13 cellular contexts compared by ENCODE assay signal in genomic region chr4:86976801-86977485, GRCh38. TPM values are rescaled to one million over a fixed set of nuclear protein-coding genes. Genes with fewer than 3 reads are reported as not detected.
DNase-seq lines count a peak whose midpoint lies in the region; ATAC-seq and TF ChIP-seq lines count a peak whose summit lies in the region.
"Had no signal": no experiment of that assay in that cellular context is flagged by ENCODE, and none has a peak within 500 bp of the region (broad histone marks: within the 10 kb centered on the region; RNA-seq: fewer than 3 reads in every experiment).

No MANE protein-coding gene starts in this region.

- peak overlapping the region; percentile 96 for H3K27ac Mint-ChIP-seq in MCF 10A (ENCODE audit: low read depth, unreplicated experiment)
- H3K27ac Mint-ChIP-seq in activated T-helper 17 cell treated with anti-CD3 and anti-CD28 coated beads, Interleukin-2, amount 50 U/mL, for 72 hours: peak overlapping the region; percentile 88

- no peaks in the 10 kb centered on the region for H3K9me3 Mint-ChIP-seq in MCF 10A (ENCODE audit: unreplicated experiment)
- H3K9me3 Mint-ChIP-seq in activated T-helper 17 cell treated with anti-CD3 and anti-CD28 coated beads, Interleukin-2, amount 50 U/mL, for 72 hours: no peaks in the 10 kb centered on the region

- H3K4me1 ChIP-seq in breast epithelium (peaks cover 0 to 11% of the 10 kb centered on the region in 2 donors), liver (ENCODE audit: control insufficient read depth in 4 of 4, insufficient read depth in 4 of 4, low read length in 3 of 4) (peaks cover 1 to 36% (median 25%) of the 10 kb centered on the region in 4 donors)

- H3K4me1 Mint-ChIP-seq in MCF 10A (ENCODE audit: insufficient read depth, unreplicated experiment): peaks cover 56% of the 10 kb centered on the region
- H3K4me1 Mint-ChIP-seq in activated T-helper 17 cell treated with anti-CD3 and anti-CD28 coated beads, Interleukin-2, amount 50 U/mL, for 72 hours: peaks cover 51% of the 10 kb centered on the region

- H3K36me3 ChIP-seq in breast epithelium: no peaks in the 10 kb centered on the region
- H3K36me3 ChIP-seq in liver (ENCODE audit: control insufficient read depth in 4 of 4, insufficient read depth in 3 of 4, low read depth in 1 of 4, low read length in 3 of 4): no peaks in the 10 kb centered on the region

- peak overlapping the region; percentile 43 for H3K4me3 Mint-ChIP-seq in MCF 10A (ENCODE audit: unreplicated experiment)
- peak overlapping the region; percentile 49 for H3K4me3 Mint-ChIP-seq in activated T-helper 17 cell treated with anti-CD3 and anti-CD28 coated beads, Interleukin-2, amount 50 U/mL, for 72 hours

- no peak for TF ChIP-seq CTCF in MCF 10A (IDR thresholded peaks at IDR 0.05; ENCODE audit: unreplicated experiment)
- no peak for TF ChIP-seq CTCF in breast epithelium (IDR thresholded peaks at IDR 0.05)
- TF ChIP-seq CTCF in liver (IDR thresholded peaks at IDR 0.05; ENCODE audit: low read depth, low read length, missing input control): no peak

- no peaks in the 10 kb centered on the region for H3K27me3 ChIP-seq in breast epithelium
- no peaks in the 10 kb centered on the region for H3K27me3 ChIP-seq in liver (ENCODE audit: control insufficient read depth in 4 of 4, insufficient read depth in 4 of 4, low read length in 3 of 4)

- peak; percentile 63 for DNase-seq in MCF 10A (ENCODE audit: unreplicated experiment)
- DNase-seq in breast epithelium (ENCODE audit: low spot score in 2 of 2): no peak
- no peak for DNase-seq in NCI-H748 treated with DMSO at 0.1 percent for 48 hours (lab: John Stamatoyannopoulos, UW)
- no peak for DNase-seq in GOT3 (lab: John Stamatoyannopoulos, UW)
- no peak for DNase-seq in OCI-M2 (lab: John Stamatoyannopoulos, UW; ENCODE audit: unreplicated experiment)
- DNase-seq: central memory CD4-positive, alpha-beta T cell; effector CD8-positive, alpha-beta T cell; NCI-H187 treated with DMSO at 0.1 percent for 48 hours; NCI-H526; occipital lobe had no signal

- H3K4me3 ChIP-seq in breast epithelium: no peak overlapping the region
- H3K4me3 ChIP-seq in liver (ENCODE audit: low read depth in 1 of 3, low read length in 3 of 3): no peak overlapping the region

- TF ChIP-seq RAD21 in liver (IDR thresholded peaks at IDR 0.05): no peak

- H3K9ac ChIP-seq in liver (ENCODE audit: low read depth in 1 of 2, low read length in 2 of 2): no peak overlapping the region

- WGBS in liver: 83% methylated on average over 4 of the region's 4 CpGs

- H3K9me3 ChIP-seq in breast epithelium: no peaks in the 10 kb centered on the region
- H3K9me3 ChIP-seq in liver (ENCODE audit: control insufficient read depth in 4 of 4, low read length in 3 of 4): no peaks in the 10 kb centered on the region

- POLR2A ChIA-PET in MCF 10A (lab: Yijun Ruan, JAX): interaction anchor here (0.7 to 3.6 kb wide), 8 partner anchors 20 to 65 kb away, joined by 3 to 23 read pairs (median 4); no protein-coding TSS in a partner anchor

- no TSS peak for BruUV-seq in MCF 10A (replicated peaks; lab: Mats Ljungman, UMichigan)

- CTCF ChIA-PET in MCF 10A (lab: Yijun Ruan, JAX): interaction anchor here (0.7 kb wide), 1 partner anchor 48 kb away, joined by 3 read pairs; no protein-coding TSS in a partner anchor

- peak; percentile 70 for ATAC-seq in activated T-helper 17 cell treated with anti-CD3 and anti-CD28 coated beads, Interleukin-2, amount 50 U/mL, for 72 hours (replicated peaks)
- no peak for ATAC-seq in GM19328 (IDR thresholded peaks at IDR 0.05; ENCODE audit: unreplicated experiment)

- no peaks in the 10 kb centered on the region for H3K27me3 Mint-ChIP-seq in MCF 10A (ENCODE audit: insufficient read depth, unreplicated experiment)
- H3K27me3 Mint-ChIP-seq in activated T-helper 17 cell treated with anti-CD3 and anti-CD28 coated beads, Interleukin-2, amount 50 U/mL, for 72 hours: no peaks in the 10 kb centered on the region

- intact Hi-C loops in MCF 10A (cut with micrococcal nuclease): loop anchor here (1.0 kb wide), 2 partner anchors 29 to 41 kb away; no protein-coding TSS in a partner anchor
- intact Hi-C loops in breast epithelium (cut with DNase I; ENCODE audit: low total_unique reads): no loop called here

- no peak for TF ChIP-seq POLR2A in breast epithelium (IDR thresholded peaks at IDR 0.05)

- H3K27ac ChIP-seq in breast epithelium (peak overlapping the region in 1 of 2 donors; percentile 45), liver (ENCODE audit: low read depth in 1 of 2, low read length in 2 of 2) (peak overlapping the region; percentile 77 to 81)

- H3K36me3 Mint-ChIP-seq in MCF 10A (ENCODE audit: insufficient read depth, unreplicated experiment): peaks cover 12% of the 10 kb centered on the region
- H3K36me3 Mint-ChIP-seq in activated T-helper 17 cell treated with anti-CD3 and anti-CD28 coated beads, Interleukin-2, amount 50 U/mL, for 72 hours (ENCODE audit: low read depth): peaks cover 20% of the 10 kb centered on the region

TF ChIP-seq in liver, 16 proteins besides CTCF, POLR2A, EP300 and RAD21:
- TF ChIP-seq NR2F2 (IDR thresholded peaks at IDR 0.05) (no peak), FOXA1 (IDR thresholded peaks at IDR 0.05) (no peak), SP1 (IDR thresholded peaks at IDR 0.05) (no peak), MAX (IDR thresholded peaks at IDR 0.05) (no peak), HNF4G (IDR thresholded peaks at IDR 0.05) (no peak), FOXA2 (IDR thresholded peaks at IDR 0.05) (no peak)

RNA-seq across cellular contexts. Expression of gene AFF1, which starts 42.1 kb away (rescaled TPM):
- total RNA-seq in MCF 10A (2022): 56.2 and 61.9 TPM in 2 replicates
- 10 to 100 TPM; 67.2 to 80.5 (median 70.5) TPM for total RNA-seq in breast epithelium
- total RNA-seq in activated T-helper 17 cell treated with anti-CD3 and anti-CD28 coated beads, Interleukin-2, amount 50 U/mL, for 72 hours: 10 to 100 TPM; 64.2 to 80.5 TPM
- total RNA-seq in liver: 10 to 100 TPM; 24.3 to 42.8 TPM
- polyA plus RNA-seq in liver: 10 to 100 TPM in 1 of 2 donors, 1 to 10 TPM in 1; 7.2 to 18.6 TPM
